ENCODE assay signal across 10 cellular contexts in genomic region chr20:44207066-44207723, GRCh38. TPM values are rescaled to one million over a fixed set of nuclear protein-coding genes. Genes with fewer than 3 reads are reported as not detected.
DNase-seq lines count a peak whose midpoint lies in the region; ATAC-seq and TF ChIP-seq lines count a peak whose summit lies in the region.
"Had no signal": no experiment of that assay in that cellular context is flagged by ENCODE, and none has a peak within 500 bp of the region (broad histone marks: within the 10 kb centered on the region; RNA-seq: fewer than 3 reads in every experiment).

No MANE protein-coding gene starts in this region.

- no peaks in the 10 kb centered on the region for H4K20me1 ChIP-seq in mammary epithelial cell (ENCODE audit: insufficient read depth, low read length)

- WGBS in mammary epithelial cell (ENCODE audit: low coverage, missing lambda C conversion rate): 56% methylated on average over 3 of the region's 3 CpGs

- peaks cover 14% of the 10 kb centered on the region for H3K36me3 ChIP-seq in CD8-positive, alpha-beta T cell (ENCODE audit: insufficient read depth, low read length)
- H3K36me3 ChIP-seq in mammary epithelial cell (ENCODE audit: insufficient read depth, low read length) (peaks cover 5% of the 10 kb centered on the region), Peyer's patch (peaks cover 0 to 34% (median 0%) of the 10 kb centered on the region in 3 donors)

- in situ Hi-C loops in mammary epithelial cell (cut with MboI; ENCODE audit: low sequenced_read_pairs in 2 of 2): loop anchor here in 1 of 2 donors (25.0 kb wide), 1 partner anchor 405 kb away; no protein-coding TSS in a partner anchor

- dilution Hi-C loops in mammary epithelial cell (cut with HindIII; ENCODE audit: low sequenced_read_pairs): no loop called here

- no peaks in the 10 kb centered on the region for H3K27me3 ChIP-seq in CD8-positive, alpha-beta T cell (ENCODE audit: insufficient read depth, low read length)
- H3K27me3 ChIP-seq in mammary epithelial cell (ENCODE audit: insufficient read depth, low read length): no peaks in the 10 kb centered on the region
- no peaks in the 10 kb centered on the region for H3K27me3 ChIP-seq in Peyer's patch

- no peaks in the 10 kb centered on the region for H3K9me3 ChIP-seq in CD8-positive, alpha-beta T cell (ENCODE audit: low read length)
- H3K9me3 ChIP-seq in mammary epithelial cell (replicated peaks; ENCODE audit: insufficient read depth, low read length) (no peaks in the 10 kb centered on the region), Peyer's patch (no peaks in the 10 kb centered on the region)

- intact Hi-C loops in CD8-positive, alpha-beta T cell (cut with DNase I, micrococcal nuclease): no loop called here
- intact Hi-C loops in mammary epithelial cell (cut with micrococcal nuclease): no loop called here

- ATAC-seq in CD8-positive, alpha-beta T cell: no peak

- DNase-seq in CD8-positive, alpha-beta T cell: no peak
- DNase-seq in HFFc6 (no peak), mammary epithelial cell (no peak), osteocyte (ENCODE audit: extremely low spot score, unreplicated experiment) (no peak), Peyer's patch (no peak), hypothalamus (lab: John Stamatoyannopoulos, UW) (no peak)
- no peak for DNase-seq in stimulated activated CD4-positive, alpha-beta T cell treated with anti-CD3 and anti-CD28 coated beads, Interleukin-4, amount 100 ng/mL, for 24 hours
- DNase-seq: DMS79 treated with DMSO at 0.1 percent for 48 hours had no signal

- H3K4me2 ChIP-seq in mammary epithelial cell (ENCODE audit: insufficient read depth, low read depth, low read length): peak overlapping the region; percentile 93

- H3K4me3 ChIP-seq in CD8-positive, alpha-beta T cell (ENCODE audit: low read depth, low read length): no peak overlapping the region
- no peak overlapping the region for H3K4me3 ChIP-seq in mammary epithelial cell (replicated peaks in 1 of 3; ENCODE audit: insufficient read depth in 1 of 3, low read depth in 2 of 3, low read length in 3 of 3)
- no peak overlapping the region for H3K4me3 ChIP-seq in Peyer's patch

- no TSS peak for BruUV-seq in mammary epithelial cell (replicated peaks; lab: Mats Ljungman, UMichigan)

- TF ChIP-seq POLR2A in Peyer's patch (IDR thresholded peaks at IDR 0.05): no peak

- H3K9me3 Mint-ChIP-seq in CD8-positive, alpha-beta T cell: no peaks in the 10 kb centered on the region
- H3K9me3 Mint-ChIP-seq in HFFc6 (no peaks in the 10 kb centered on the region), osteocyte (ENCODE audit: unreplicated experiment) (no peaks in the 10 kb centered on the region)

- H3K4me1 Mint-ChIP-seq in CD8-positive, alpha-beta T cell (ENCODE audit: low read depth): peaks cover 61% of the 10 kb centered on the region
- H3K4me1 Mint-ChIP-seq in HFFc6 (ENCODE audit: low read depth): peaks cover 83% of the 10 kb centered on the region
- peaks cover 76% of the 10 kb centered on the region for H3K4me1 Mint-ChIP-seq in osteocyte (ENCODE audit: unreplicated experiment)

- peak overlapping the region; percentile 32 for H3K4me3 Mint-ChIP-seq in CD8-positive, alpha-beta T cell
- peak overlapping the region; percentile 98 for H3K4me3 Mint-ChIP-seq in HFFc6
- H3K4me3 Mint-ChIP-seq in osteocyte (ENCODE audit: unreplicated experiment): peak overlapping the region; percentile 52

- no peak overlapping the region for H2AFZ ChIP-seq in mammary epithelial cell (ENCODE audit: low read depth, low read length)

- no peak overlapping the region for H3K27ac ChIP-seq in CD8-positive, alpha-beta T cell (ENCODE audit: low read depth, low read length)
- H3K27ac ChIP-seq in mammary epithelial cell (ENCODE audit: insufficient read depth, low read depth, low read length): peak overlapping the region; percentile 43
- H3K27ac ChIP-seq in Peyer's patch: peak overlapping the region in 1 of 4 donors; percentile 96

- TF ChIP-seq CTCF in CD8-positive, alpha-beta T cell (IDR thresholded peaks at IDR 0.05): no peak
- TF ChIP-seq CTCF in HFFc6 (IDR thresholded peaks at IDR 0.05): no peak
- TF ChIP-seq CTCF in mammary epithelial cell (conservative IDR thresholded peaks at IDR 0.05 in 1 of 2, IDR thresholded peaks at IDR 0.05 in 1 of 2; ENCODE audit: extremely low read depth in 1 of 2, insufficient read depth in 1 of 2, low read depth in 1 of 2, low read length in 2 of 2): no peak
- no peak for TF ChIP-seq CTCF in osteocyte (IDR thresholded peaks at IDR 0.05)
- no peak for TF ChIP-seq CTCF in Peyer's patch (IDR thresholded peaks at IDR 0.05)

- no peak overlapping the region for H3K9ac ChIP-seq in mammary epithelial cell (ENCODE audit: insufficient read depth, low read length)

- no peaks in the 10 kb centered on the region for H3K27me3 Mint-ChIP-seq in CD8-positive, alpha-beta T cell (ENCODE audit: low read depth)
- H3K27me3 Mint-ChIP-seq in HFFc6 (ENCODE audit: insufficient read depth) (peaks cover 5% of the 10 kb centered on the region), osteocyte (ENCODE audit: unreplicated experiment) (no peaks in the 10 kb centered on the region)

- H3K4me1 ChIP-seq in CD8-positive, alpha-beta T cell (ENCODE audit: insufficient read depth, low read length): peaks cover 30% of the 10 kb centered on the region
- H3K4me1 ChIP-seq in mammary epithelial cell (ENCODE audit: insufficient read depth, low read length): peaks cover 53% of the 10 kb centered on the region
- H3K4me1 ChIP-seq in Peyer's patch: peaks cover 0 to 49% (median 0%) of the 10 kb centered on the region in 4 donors

- POLR2A ChIA-PET in CD8-positive, alpha-beta T cell (lab: Charles Lee): interaction anchor here (0.6 kb wide), 1 partner anchor 927 kb away, joined by 3 read pairs; no protein-coding TSS in a partner anchor

- peaks cover 78% of the 10 kb centered on the region for H3K79me2 ChIP-seq in mammary epithelial cell (ENCODE audit: insufficient read depth, low read length)

- CTCF ChIA-PET in CD8-positive, alpha-beta T cell (lab: Charles Lee): interaction anchor here (1.1 to 1.7 kb wide), 2 partner anchors 11 to 476 kb away, joined by 3 to 6 read pairs; no protein-coding TSS in a partner anchor
- CTCF ChIA-PET in mammary epithelial cell (lab: Charles Lee; ENCODE audit: low non-redundant PET): no interaction called here

- H3K36me3 Mint-ChIP-seq in CD8-positive, alpha-beta T cell: peaks cover 57% of the 10 kb centered on the region
- H3K36me3 Mint-ChIP-seq in HFFc6 (ENCODE audit: low read depth) (peaks cover 52% of the 10 kb centered on the region), osteocyte (ENCODE audit: unreplicated experiment) (peaks cover 15% of the 10 kb centered on the region)

- H3K27ac Mint-ChIP-seq in CD8-positive, alpha-beta T cell: no peak overlapping the region
- peak overlapping the region; percentile 60 for H3K27ac Mint-ChIP-seq in HFFc6
- peak overlapping the region; percentile 76 for H3K27ac Mint-ChIP-seq in osteocyte (ENCODE audit: unreplicated experiment)

RNA-seq across cellular contexts. Expression of gene OSER1, which starts 3.4 kb away (rescaled TPM):
- total RNA-seq in CD8-positive, alpha-beta T cell: 100 to 1,000 TPM; 201 to 204 TPM
- 10 to 100 TPM; 33.1 to 38.8 (median 36.2) TPM for total RNA-seq in HFFc6 (2021; fragmentation: NEBNext Ultra II Directional; extraction: Animal tissue kit (Norgen Biotek cat#: 25700))
- total RNA-seq in mammary epithelial cell: 10 to 100 TPM; 18.5 to 29.5 TPM
- 32.4 TPM for polyA plus RNA-seq in mammary epithelial cell
- polyA minus RNA-seq in mammary epithelial cell: 40.5 TPM
- 41.2 and 44.9 TPM in 2 replicates for total RNA-seq in osteocyte
- 10 to 100 TPM; 37.6 to 55.3 (median 38.2) TPM for total RNA-seq in Peyer's patch

RNA-seq across cellular contexts. Expression of gene JPH2, which starts 20.2 kb away (rescaled TPM):
- not detected for total RNA-seq in CD8-positive, alpha-beta T cell
- 10 to 100 TPM in 5 of 6 experiments, 1 to 10 TPM in 1; 9.7 to 14.4 (median 13.5) TPM for total RNA-seq in HFFc6 (2021; fragmentation: NEBNext Ultra II Directional; extraction: Animal tissue kit (Norgen Biotek cat#: 25700))
- total RNA-seq in mammary epithelial cell (10 to 100 TPM in 1 of 2 donors, 1 to 10 TPM in 1; 5.5 to 14.2 TPM), osteocyte (14.2 and 16.5 TPM in 2 replicates), Peyer's patch (1 to 10 TPM; 1.2 to 8.0 (median 4.2) TPM)
- 6.8 TPM for polyA plus RNA-seq in mammary epithelial cell
- polyA minus RNA-seq in mammary epithelial cell: 19.3 TPM
- total RNA-seq: pulmonary artery endothelial cell had no signal

RNA-seq across cellular contexts. Expression of gene GDAP1L1, which starts 39.9 kb away (rescaled TPM):
- total RNA-seq in CD8-positive, alpha-beta T cell: not detected
- not detected for total RNA-seq in HFFc6 (2021; fragmentation: NEBNext Ultra II Directional; extraction: Animal tissue kit (Norgen Biotek cat#: 25700))
- not detected for total RNA-seq in mammary epithelial cell
- polyA plus RNA-seq in mammary epithelial cell: not detected
- not detected for polyA minus RNA-seq in mammary epithelial cell
- not detected in 2 replicates for total RNA-seq in osteocyte
- 1 to 10 TPM in 2 of 4 donors, not detected in 2; 1.2 to 2.3 TPM for total RNA-seq in Peyer's patch
- total RNA-seq: epithelial cell of proximal tubule, pulmonary artery endothelial cell had no signal

Comparison
In these comparisons a context has a peak if more than half of its experiments do, and no peak if none do; other contexts are left out.
1. H3K4me3 Mint-ChIP-seq: peak in every context shown above with its lines; median percentile 98 in HFFc6; 52 in osteocyte; 32 in CD8-positive, alpha-beta T cell.